Comparison of ENCODE assay signal across 18 cellular contexts in the genomic region with DNA sequence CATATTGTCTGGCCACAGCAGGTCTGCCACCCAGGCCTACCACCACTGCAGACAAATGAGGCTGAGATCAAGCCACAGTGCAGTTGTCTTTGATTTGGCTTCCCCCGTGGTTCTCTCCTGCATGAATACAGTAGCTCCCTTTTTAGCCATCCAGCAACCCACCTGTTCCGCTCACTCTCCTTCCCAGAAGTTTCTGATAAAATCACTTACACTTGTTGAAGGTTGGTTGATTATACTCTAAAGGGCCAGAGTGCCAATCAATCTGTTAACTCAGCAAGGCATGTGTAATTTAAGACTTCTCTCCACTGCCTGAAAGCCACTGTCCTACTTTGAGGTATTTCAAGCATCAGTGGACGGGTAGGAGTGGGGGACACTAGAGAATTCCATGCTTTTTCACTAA. TPM values are rescaled to one million over a fixed set of nuclear protein-coding genes. Genes with fewer than 3 reads are reported as not detected.
"Had no signal": no experiment of that assay in that cellular context is flagged by ENCODE, and none has a peak within 500 bp of the region (broad histone marks: within the 10 kb centered on the region; RNA-seq: fewer than 3 reads in every experiment).

No MANE protein-coding gene starts in this region.

- H3K4me3 ChIP-seq: breast epithelium, right atrium auricular region, smooth muscle cell, transverse colon had no signal

- H3K4me1 ChIP-seq: breast epithelium, foreskin keratinocyte, right atrium auricular region, transverse colon had no signal

- H3K4me3 Mint-ChIP-seq: activated CD4-positive, alpha-beta T cell treated with anti-CD3 and anti-CD28 coated beads, Interleukin-2, amount 10 ng/mL, durations not matched to agents 24 days and 14 days; activated naive CD8-positive, alpha-beta T cell treated with anti-CD3 and anti-CD28 coated beads, Interleukin-2, amount 10 ng/mL, durations not matched to agents 7 days and 5 days had no signal

- ATAC-seq: foreskin keratinocyte; left ventricle myocardium superior; stimulated activated naive CD8-positive, alpha-beta T cell treated with anti-CD3 and anti-CD28 coated beads, Interleukin-15, Interleukin-2, amounts not matched to agents 100 U/mL and 50 U/mL, for 24 hours had no signal

- H3K27me3 ChIP-seq: breast epithelium, right atrium auricular region, transverse colon had no signal

- DNase-seq: activated CD4-positive, alpha-beta T cell treated with anti-CD3 and anti-CD28 coated beads, Interleukin-2, amount 10 ng/mL, durations not matched to agents 24 days and 14 days; activated CD4-positive, CD25-positive, alpha-beta regulatory T cell; activated CD8-positive, alpha-beta memory T cell treated with anti-CD3 and anti-CD28 coated beads, Interleukin-2, amount 50 U/mL, for 48 hours; activated naive CD4-positive, alpha-beta T cell; activated naive CD8-positive, alpha-beta T cell treated with anti-CD3 and anti-CD28 coated beads, Interleukin-2, amount 10 ng/mL, durations not matched to agents 7 days and 5 days; anterior cingulate cortex; cerebellar nuclear complex; effector CD8-positive, alpha-beta T cell; foreskin keratinocyte; glutamatergic neuron; hypothalamus; left ventricle myocardium superior; stimulated activated naive CD8-positive, alpha-beta T cell treated with anti-CD3 and anti-CD28 coated beads, Interleukin-15, Interleukin-2, amounts not matched to agents 100 U/mL and 50 U/mL, for 24 hours; transverse colon had no signal

- H3K4me1 Mint-ChIP-seq: activated CD4-positive, alpha-beta T cell treated with anti-CD3 and anti-CD28 coated beads, Interleukin-2, amount 10 ng/mL, durations not matched to agents 24 days and 14 days; activated naive CD8-positive, alpha-beta T cell treated with anti-CD3 and anti-CD28 coated beads, Interleukin-2, amount 10 ng/mL, durations not matched to agents 7 days and 5 days had no signal

- H3K27ac ChIP-seq: breast epithelium, foreskin keratinocyte, right atrium auricular region, transverse colon had no signal

- H3K9me3 Mint-ChIP-seq: activated CD4-positive, alpha-beta T cell treated with anti-CD3 and anti-CD28 coated beads, Interleukin-2, amount 10 ng/mL, durations not matched to agents 24 days and 14 days; activated naive CD8-positive, alpha-beta T cell treated with anti-CD3 and anti-CD28 coated beads, Interleukin-2, amount 10 ng/mL, durations not matched to agents 7 days and 5 days had no signal

- H3K36me3 ChIP-seq: breast epithelium, right atrium auricular region, transverse colon had no signal

- H3K27ac Mint-ChIP-seq: activated CD4-positive, alpha-beta T cell treated with anti-CD3 and anti-CD28 coated beads, Interleukin-2, amount 10 ng/mL, durations not matched to agents 24 days and 14 days; activated naive CD8-positive, alpha-beta T cell treated with anti-CD3 and anti-CD28 coated beads, Interleukin-2, amount 10 ng/mL, durations not matched to agents 7 days and 5 days had no signal

- H3K9me3 ChIP-seq: breast epithelium, right atrium auricular region, transverse colon had no signal

- H3K36me3 Mint-ChIP-seq: activated naive CD8-positive, alpha-beta T cell treated with anti-CD3 and anti-CD28 coated beads, Interleukin-2, amount 10 ng/mL, durations not matched to agents 7 days and 5 days had no signal

RNA-seq across cellular contexts. Expression of a gene that starts 19.1 kb away (rescaled TPM):
- total RNA-seq: activated naive CD8-positive, alpha-beta T cell treated with anti-CD3 and anti-CD28 coated beads, Interleukin-2, amount 10 ng/mL, durations not matched to agents 7 days and 5 days; foreskin keratinocyte; kidney epithelial cell; smooth muscle cell had no signal
- polyA plus RNA-seq: smooth muscle cell had no signal
